In the genomic region with DNA sequence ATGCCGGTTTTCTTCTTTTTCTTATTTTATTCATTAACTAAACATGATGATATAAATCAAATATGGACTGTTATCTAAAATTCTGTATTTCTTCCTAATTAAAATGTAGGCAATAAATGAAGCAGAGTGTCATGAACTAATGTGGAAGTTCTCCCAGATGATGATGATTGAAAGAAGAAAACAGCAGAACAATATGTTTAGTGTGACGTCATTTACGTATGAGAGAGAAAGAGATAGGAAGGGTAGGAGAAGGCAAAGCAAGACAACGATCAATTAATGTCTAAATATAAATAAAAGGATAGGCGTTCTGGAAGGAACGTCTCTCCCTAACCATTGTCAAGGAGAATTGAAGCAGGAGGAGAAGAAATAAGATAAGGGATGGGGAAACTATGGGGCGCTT, we compare ENCODE assay signal across 21 cellular contexts.
DNase-seq lines count a peak whose midpoint lies in the region; ATAC-seq, FAIRE-seq and TF ChIP-seq lines count a peak whose summit lies in the region.
"Had no signal": no experiment of that assay in that cellular context is flagged by ENCODE, and none has a peak within 500 bp of the region (broad histone marks: within the 10 kb centered on the region; RNA-seq: fewer than 3 reads in every experiment).

No MANE protein-coding gene starts in this region.

- H3K9ac ChIP-seq in HepG2 (ENCODE audit: insufficient read depth, low read depth, low read length) (no peak overlapping the region), K562 (ENCODE audit: insufficient read depth in 1 of 2, low read depth in 2 of 2, low read length in 2 of 2) (no peak overlapping the region)
- H3K9ac ChIP-seq: BLaER1 treated with 17β-estradiol and CSF1 and Interleukin-3, amounts not matched to agents 10 nM and 100 nM had no signal

- no peaks in the 10 kb centered on the region for H3K36me3 Mint-ChIP-seq in WTC11

- FAIRE-seq in HepG2 (lab: Jason Lieb, UNC) (no peak), K562 (lab: Jason Lieb, UNC) (no peak), pancreas (lab: Jason Lieb, UNC) (peak; percentile 39)
- FAIRE-seq: A549, D721Med, G401.6, GM12891, GM19239 had no signal

- peaks cover 29% of the 10 kb centered on the region for H3K4me1 Mint-ChIP-seq in WTC11
- H3K4me1 Mint-ChIP-seq: B cell had no signal

- 46% methylated on average over 7 of the region's 7 CpGs for WGBS in HepG2 (ENCODE audit: low lambda C conversion rate)
- 91% methylated on average over 7 of the region's 7 CpGs for WGBS in right lobe of liver (ENCODE audit: insufficient coverage, low coverage, low lambda C conversion rate, missing lambda C conversion rate)
- 3% methylated on average over 7 of the region's 7 CpGs for WGBS in K562 (ENCODE audit: insufficient coverage, low coverage, missing lambda C conversion rate)
- WGBS in pancreas, 2 donors: 88 to 90% methylated on average over 7 of the region's 7 CpGs

- no peak for TF ChIP-seq POLR2A in HepG2 (IDR thresholded peaks at IDR 0.05; ENCODE audit: insufficient read depth in 1 of 2, low read depth in 2 of 2, low read length in 2 of 2)
- TF ChIP-seq POLR2A in right lobe of liver (IDR thresholded peaks at IDR 0.05): no peak
- TF ChIP-seq POLR2A in K562 (conservative IDR thresholded peaks at IDR 0.05): no peak

- H3K4me3 ChIP-seq in HepG2 (replicated peaks in 1 of 3; ENCODE audit: insufficient read depth in 1 of 3, low read depth in 2 of 3, low read length in 3 of 3): no peak overlapping the region
- no peak overlapping the region for H3K4me3 ChIP-seq in right lobe of liver
- no peak overlapping the region for H3K4me3 ChIP-seq in K562
- no peak overlapping the region for H3K4me3 ChIP-seq in pancreas
- H3K4me3 ChIP-seq: A549; BLaER1 treated with 17β-estradiol and CSF1 and Interleukin-3, amounts not matched to agents 10 nM and 100 nM had no signal

- H3K36me3 ChIP-seq in HepG2 (replicated peaks in 1 of 2; ENCODE audit: control insufficient read depth in 1 of 2, insufficient read depth in 2 of 2, low read length in 2 of 2): no peaks in the 10 kb centered on the region
- peaks cover 0 to 4% (median 0%) of the 10 kb centered on the region in 4 donors for H3K36me3 ChIP-seq in right lobe of liver
- no peaks in the 10 kb centered on the region for H3K36me3 ChIP-seq in K562 (ENCODE audit: control insufficient read depth, insufficient read depth, low read length)
- no peaks in the 10 kb centered on the region for H3K36me3 ChIP-seq in pancreas

- TF ChIP-seq CTCF in HepG2 (CRISPR knock-in tag; IDR thresholded peaks at IDR 0.05) (no peak), right lobe of liver (IDR thresholded peaks at IDR 0.05) (no peak), K562 (IDR thresholded peaks at IDR 0.05 in 2 of 3, conservative IDR thresholded peaks at IDR 0.05 in 1 of 3; ENCODE audit: insufficient read depth in 2 of 3, low read depth in 1 of 3, low read length in 3 of 3) (no peak), pancreas (IDR thresholded peaks at IDR 0.05) (no peak), WTC11 (IDR thresholded peaks at IDR 0.05) (no peak)

- H3K27ac ChIP-seq in HepG2 (ENCODE audit: extremely low read length, insufficient read depth, low read length) (no peak overlapping the region), right lobe of liver (no peak overlapping the region), K562 (ENCODE audit: extremely low read depth, low read depth, low read length) (no peak overlapping the region), pancreas (no peak overlapping the region)
- H3K27ac ChIP-seq: 22Rv1; A549; BLaER1 treated with 17β-estradiol and CSF1 and Interleukin-3, amounts not matched to agents 10 nM and 100 nM; C4-2B had no signal

- H3K4me1 ChIP-seq in HepG2 (ENCODE audit: insufficient read depth, low read length) (no peaks in the 10 kb centered on the region), right lobe of liver (no peaks in the 10 kb centered on the region), K562 (replicated peaks in 1 of 2; ENCODE audit: control insufficient read depth in 2 of 2, insufficient read depth in 2 of 2, low read length in 2 of 2) (peaks cover 0 to 4% of the 10 kb centered on the region in 2 experiments; a peak in 1 of 5 replicates), pancreas (no peaks in the 10 kb centered on the region)
- H3K4me1 ChIP-seq: A549; BLaER1 treated with 17β-estradiol and CSF1 and Interleukin-3, amounts not matched to agents 10 nM and 100 nM; Caco-2 had no signal

- TF ChIP-seq RAD21 in HepG2 (CRISPR knock-in tag; IDR thresholded peaks at IDR 0.05) (no peak), K562 (CRISPR knock-in tag; conservative IDR thresholded peaks at IDR 0.05 in 1 of 2, IDR thresholded peaks at IDR 0.05 in 1 of 2) (no peak)

- no peak overlapping the region for H3K4me3 Mint-ChIP-seq in WTC11
- H3K4me3 Mint-ChIP-seq: B cell; CD4-positive, alpha-beta T cell; CD8-positive, alpha-beta T cell had no signal

- POLR2A ChIA-PET in HepG2 (lab: Yijun Ruan, JAX): no interaction called here
- POLR2A ChIA-PET in K562 (lab: Yijun Ruan, JAX): interaction anchor here (0.6 kb wide), 1 partner anchor 349 kb away, joined by 4 read pairs; no protein-coding TSS in a partner anchor
- POLR2A ChIA-PET in WTC11 (lab: Charles Lee): interaction anchor here (0.6 kb wide), 1 partner anchor 464 kb away, joined by 5 read pairs; no protein-coding TSS in a partner anchor

- H3K79me2 ChIP-seq in HepG2 (ENCODE audit: insufficient read depth, low read length) (no peaks in the 10 kb centered on the region), K562 (ENCODE audit: control insufficient read depth, insufficient read depth, low read length) (no peaks in the 10 kb centered on the region)

- H4K20me1 ChIP-seq in HepG2 (ENCODE audit: insufficient read depth, low read length) (no peaks in the 10 kb centered on the region), K562 (replicated peaks; ENCODE audit: control insufficient read depth, insufficient read depth, low read length) (no peaks in the 10 kb centered on the region)
- H4K20me1 ChIP-seq: BLaER1 treated with 17β-estradiol and CSF1 and Interleukin-3, amounts not matched to agents 10 nM and 100 nM had no signal

- no peaks in the 10 kb centered on the region for H3K27me3 ChIP-seq in HepG2 (ENCODE audit: control insufficient read depth in 1 of 2, insufficient read depth in 2 of 2, low read length in 2 of 2)
- H3K27me3 ChIP-seq in right lobe of liver: no peaks in the 10 kb centered on the region
- H3K27me3 ChIP-seq in K562 (ENCODE audit: control insufficient read depth in 2 of 2, insufficient read depth in 2 of 2, low read length in 2 of 2): peaks cover 7 to 13% of the 10 kb centered on the region in 2 experiments; a peak in 1 of 5 replicates
- no peaks in the 10 kb centered on the region for H3K27me3 ChIP-seq in pancreas
- H3K27me3 ChIP-seq: BLaER1 treated with 17β-estradiol and CSF1 and Interleukin-3, amounts not matched to agents 10 nM and 100 nM had no signal

- H3K9me3 ChIP-seq in HepG2 (ENCODE audit: low read length) (no peaks in the 10 kb centered on the region), right lobe of liver (no peaks in the 10 kb centered on the region), K562 (replicated peaks; ENCODE audit: control insufficient read depth, insufficient read depth, low read depth, low read length) (no peaks in the 10 kb centered on the region), pancreas (no peaks in the 10 kb centered on the region)
- H3K9me3 ChIP-seq: A549, Caco-2 had no signal

- CTCF ChIA-PET in HepG2 (lab: Yijun Ruan, JAX; ENCODE audit: low intra/inter-chr PET ratio, low total read pairs) (no interaction called here), K562 (lab: Yijun Ruan, JAX; ENCODE audit: low intra/inter-chr PET ratio) (no interaction called here), WTC11 (lab: Charles Lee) (no interaction called here)

- H3K4me2 ChIP-seq in HepG2 (ENCODE audit: low read depth, low read length) (no peak overlapping the region), K562 (ENCODE audit: insufficient read depth, low read length) (no peak overlapping the region)
- H3K4me2 ChIP-seq: A549; BLaER1 treated with 17β-estradiol and CSF1 and Interleukin-3, amounts not matched to agents 10 nM and 100 nM had no signal

- TF ChIP-seq EP300 in HepG2 (IDR thresholded peaks at IDR 0.05; ENCODE audit: low read depth in 2 of 2, low read length in 2 of 2): no peak
- no peak for TF ChIP-seq EP300 in HepG2 (CRISPR knock-in tag; IDR thresholded peaks at IDR 0.05; ENCODE audit: borderline replicate concordance)
- no peak for TF ChIP-seq EP300 in K562 (IDR thresholded peaks at IDR 0.05; ENCODE audit: low read length)

- BruUV-seq in HepG2 (replicated peaks; lab: Mats Ljungman, UMichigan) (no TSS peak), K562 (replicated peaks; lab: Mats Ljungman, UMichigan) (no TSS peak)

- in situ Hi-C loops in HepG2 (cut with HindIII; ENCODE audit: extremely low pct_ligation_motif_present, low pct_unique_long_range_greater_than_20kb): no loop called here
- in situ Hi-C loops in K562 (cut with MboI): no loop called here

- ATAC-seq in HepG2 (no peak), right lobe of liver (no peak), K562 (no peak), pancreas (no peak), WTC11 (no peak)
- ATAC-seq: A549; CD8-positive, alpha-beta T cell had no signal

- no peak for DNase-seq in HepG2 (ENCODE audit: low spot score)
- DNase-seq in right lobe of liver: no peak
- DNase-seq in K562 (ENCODE audit: extremely low read depth in 1 of 4, low spot score in 3 of 4): no peak
- no peak for DNase-seq in pancreas
- DNase-seq in HCEC 1CT: no peak
- DNase-seq in WTC11 (ENCODE audit: low spot score): no peak
- DNase-seq: AML-193; Caco-2; Calu3; CD4-positive, alpha-beta T cell; CD8-positive, alpha-beta T cell; GF-D8 had no signal

- no peak overlapping the region for H2AFZ ChIP-seq in HepG2 (ENCODE audit: low read length)
- H2AFZ ChIP-seq in K562 (ENCODE audit: low read depth, low read length): no peak overlapping the region

- no peaks in the 10 kb centered on the region for H3K9me3 Mint-ChIP-seq in WTC11
- H3K9me3 Mint-ChIP-seq: CD4-positive, alpha-beta T cell; CD8-positive, alpha-beta T cell had no signal

- H3K27ac Mint-ChIP-seq in WTC11: no peak overlapping the region
- H3K27ac Mint-ChIP-seq: B cell; CD4-positive, alpha-beta T cell; CD8-positive, alpha-beta T cell had no signal

- intact Hi-C loops in HepG2 (cut with micrococcal nuclease; ENCODE audit: unreplicated experiment) (no loop called here), right lobe of liver (cut with DNase I) (no loop called here), K562 (cut with micrococcal nuclease) (no loop called here), pancreas (cut with DNase I) (no loop called here)

- no peaks in the 10 kb centered on the region for H3K9me1 ChIP-seq in K562 (ENCODE audit: control insufficient read depth, insufficient read depth, low read length)

- peaks cover 2% of the 10 kb centered on the region; the same call in 1 of the 2 replicates for H3K27me3 Mint-ChIP-seq in WTC11 (ENCODE audit: low read depth)
- H3K27me3 Mint-ChIP-seq: B cell; CD4-positive, alpha-beta T cell had no signal

TF ChIP-seq in HepG2, 621 proteins besides CTCF, POLR2A, EP300 and RAD21 (continues in another document):
- peak; percentile 95 for TF ChIP-seq ATF7 (IDR thresholded peaks at IDR 0.05)
- no peak for TF ChIP-seq ATF7 (CRISPR knock-in tag; IDR thresholded peaks at IDR 0.05)
